Comparison of ENCODE assay signal across 9 cellular contexts in the genomic region with DNA sequence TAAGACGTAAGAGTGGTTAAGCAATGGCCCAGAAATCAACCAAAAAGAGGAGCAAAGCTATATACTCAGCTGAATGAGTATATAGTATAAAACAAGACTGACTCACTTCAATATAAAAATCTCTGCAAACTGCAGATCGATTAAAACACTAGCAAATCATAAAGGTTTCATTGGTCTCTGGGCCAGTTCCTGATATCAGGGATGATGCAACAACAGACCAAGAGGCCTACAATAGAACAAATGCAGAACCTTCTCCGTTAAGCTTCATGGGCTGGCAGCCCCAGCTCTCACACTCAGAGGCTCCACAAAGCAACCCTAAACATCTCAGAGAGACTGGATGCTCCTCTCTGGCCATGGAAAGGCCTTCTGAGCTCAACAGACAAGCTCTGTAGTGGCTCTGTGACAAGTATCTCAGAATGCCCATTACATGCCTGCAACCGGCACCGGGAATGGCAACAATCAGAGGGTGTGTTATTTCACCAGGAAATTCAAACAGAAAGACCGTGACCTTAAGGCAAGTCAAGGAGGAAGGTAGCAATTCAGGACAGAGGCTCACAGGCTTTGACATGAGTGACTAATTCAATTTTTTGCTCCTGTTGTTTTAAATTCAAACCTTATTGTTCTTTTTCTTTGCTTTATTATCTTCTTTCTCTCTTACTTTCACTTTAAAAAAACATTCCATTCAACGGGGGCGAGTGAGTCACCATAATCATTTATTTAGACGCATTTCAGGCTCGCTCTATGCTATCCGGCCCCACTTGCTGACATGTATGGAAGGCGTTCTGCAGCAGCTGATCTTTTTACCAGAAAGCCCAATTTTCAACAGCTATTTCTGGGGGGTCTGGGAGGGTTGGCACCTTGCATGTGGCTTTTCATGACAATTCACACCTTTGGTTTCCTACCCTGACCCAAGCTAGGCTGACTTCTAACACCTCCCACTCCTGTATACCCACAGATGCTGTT.
DNase-seq lines count a peak whose midpoint lies in the region; TF ChIP-seq lines count a peak whose summit lies in the region.
"Had no signal": no experiment of that assay in that cellular context is flagged by ENCODE, and none has a peak within 500 bp of the region (broad histone marks: within the 10 kb centered on the region; RNA-seq: fewer than 3 reads in every experiment).

No MANE protein-coding gene starts in this region.

- H3K36me3 Mint-ChIP-seq in nephron progenitor cell (ENCODE audit: low read depth), result no peaks in the 10 kb centered on the region

- H3K4me3 ChIP-seq in AG09309 (ENCODE audit: control insufficient read depth, low read depth, low read length) (peak overlapping the region; percentile 0; the same call in 1 of the 2 replicates), epithelial cell of esophagus (ENCODE audit: low read length) (no peak overlapping the region)
- H3K4me3 ChIP-seq: cardiac muscle cell had no signal

- TF ChIP-seq CTCF in AG09309 (IDR thresholded peaks at IDR 0.05; ENCODE audit: control insufficient read depth, insufficient read depth, low read depth, low read length, missing control alignments) (no peak), epithelial cell of esophagus (IDR thresholded peaks at IDR 0.05; ENCODE audit: insufficient read depth, low read depth, low read length, missing control alignments) (no peak), nephron progenitor cell (IDR thresholded peaks at IDR 0.05) (no peak)

- H3K27me3 Mint-ChIP-seq in nephron progenitor cell (ENCODE audit: low read depth, poor library complexity), result peaks cover 4% of the 10 kb centered on the region

- peak overlapping the region; percentile 23 for H3K27ac Mint-ChIP-seq in nephron progenitor cell

- no peak for DNase-seq in AG09309 (ENCODE audit: low read depth)
- DNase-seq in NOMO-1 treated with dmso at 0.1 percent for 144 hours (lab: John Stamatoyannopoulos, UW; ENCODE audit: unreplicated experiment), result peak; percentile 69
- peak; percentile 54 for DNase-seq in epithelial cell of esophagus (ENCODE audit: low read depth)
- DNase-seq in nephron progenitor cell, result no peak
- no peak for DNase-seq in T1000 (lab: John Stamatoyannopoulos, UW)
- no peak for DNase-seq in activated effector memory CD4-positive, alpha-beta T cell treated with Interleukin-2 at 50 U/mL for 16 hours
- no peak for DNase-seq in NCI-H69 (lab: John Stamatoyannopoulos, UW)
- DNase-seq in NCI-H524 (lab: John Stamatoyannopoulos, UW), result no peak

- peaks cover 64% of the 10 kb centered on the region for H3K4me1 Mint-ChIP-seq in nephron progenitor cell

- no peaks in the 10 kb centered on the region for H3K9me3 Mint-ChIP-seq in nephron progenitor cell

- no peak overlapping the region for H3K4me3 Mint-ChIP-seq in nephron progenitor cell

Comparison
In these comparisons a context has a peak if more than half of its experiments do, and no peak if none do; other contexts are left out.
1. DNase-seq: peak in NOMO-1 treated with dmso at 0.1 percent for 144 hours (single experiment) and epithelial cell of esophagus (single experiment); none in AG09309 (single experiment), nephron progenitor cell (single experiment), T1000 (single experiment), activated effector memory CD4-positive, alpha-beta T cell treated with Interleukin-2 at 50 U/mL for 16 hours (single experiment), NCI-H69 (single experiment) and NCI-H524 (0 of 2).